ENCODE assay signal across 1 cellular context in genomic region chr10:13527864-13528137, GRCh38.
TF ChIP-seq lines count a peak whose summit lies in the region.

No MANE protein-coding gene starts in this region.

TF ChIP-seq in GM23338, 12 proteins besides CTCF, POLR2A, EP300 and RAD21 (continued from another document):
- TF ChIP-seq, protein P1, sequence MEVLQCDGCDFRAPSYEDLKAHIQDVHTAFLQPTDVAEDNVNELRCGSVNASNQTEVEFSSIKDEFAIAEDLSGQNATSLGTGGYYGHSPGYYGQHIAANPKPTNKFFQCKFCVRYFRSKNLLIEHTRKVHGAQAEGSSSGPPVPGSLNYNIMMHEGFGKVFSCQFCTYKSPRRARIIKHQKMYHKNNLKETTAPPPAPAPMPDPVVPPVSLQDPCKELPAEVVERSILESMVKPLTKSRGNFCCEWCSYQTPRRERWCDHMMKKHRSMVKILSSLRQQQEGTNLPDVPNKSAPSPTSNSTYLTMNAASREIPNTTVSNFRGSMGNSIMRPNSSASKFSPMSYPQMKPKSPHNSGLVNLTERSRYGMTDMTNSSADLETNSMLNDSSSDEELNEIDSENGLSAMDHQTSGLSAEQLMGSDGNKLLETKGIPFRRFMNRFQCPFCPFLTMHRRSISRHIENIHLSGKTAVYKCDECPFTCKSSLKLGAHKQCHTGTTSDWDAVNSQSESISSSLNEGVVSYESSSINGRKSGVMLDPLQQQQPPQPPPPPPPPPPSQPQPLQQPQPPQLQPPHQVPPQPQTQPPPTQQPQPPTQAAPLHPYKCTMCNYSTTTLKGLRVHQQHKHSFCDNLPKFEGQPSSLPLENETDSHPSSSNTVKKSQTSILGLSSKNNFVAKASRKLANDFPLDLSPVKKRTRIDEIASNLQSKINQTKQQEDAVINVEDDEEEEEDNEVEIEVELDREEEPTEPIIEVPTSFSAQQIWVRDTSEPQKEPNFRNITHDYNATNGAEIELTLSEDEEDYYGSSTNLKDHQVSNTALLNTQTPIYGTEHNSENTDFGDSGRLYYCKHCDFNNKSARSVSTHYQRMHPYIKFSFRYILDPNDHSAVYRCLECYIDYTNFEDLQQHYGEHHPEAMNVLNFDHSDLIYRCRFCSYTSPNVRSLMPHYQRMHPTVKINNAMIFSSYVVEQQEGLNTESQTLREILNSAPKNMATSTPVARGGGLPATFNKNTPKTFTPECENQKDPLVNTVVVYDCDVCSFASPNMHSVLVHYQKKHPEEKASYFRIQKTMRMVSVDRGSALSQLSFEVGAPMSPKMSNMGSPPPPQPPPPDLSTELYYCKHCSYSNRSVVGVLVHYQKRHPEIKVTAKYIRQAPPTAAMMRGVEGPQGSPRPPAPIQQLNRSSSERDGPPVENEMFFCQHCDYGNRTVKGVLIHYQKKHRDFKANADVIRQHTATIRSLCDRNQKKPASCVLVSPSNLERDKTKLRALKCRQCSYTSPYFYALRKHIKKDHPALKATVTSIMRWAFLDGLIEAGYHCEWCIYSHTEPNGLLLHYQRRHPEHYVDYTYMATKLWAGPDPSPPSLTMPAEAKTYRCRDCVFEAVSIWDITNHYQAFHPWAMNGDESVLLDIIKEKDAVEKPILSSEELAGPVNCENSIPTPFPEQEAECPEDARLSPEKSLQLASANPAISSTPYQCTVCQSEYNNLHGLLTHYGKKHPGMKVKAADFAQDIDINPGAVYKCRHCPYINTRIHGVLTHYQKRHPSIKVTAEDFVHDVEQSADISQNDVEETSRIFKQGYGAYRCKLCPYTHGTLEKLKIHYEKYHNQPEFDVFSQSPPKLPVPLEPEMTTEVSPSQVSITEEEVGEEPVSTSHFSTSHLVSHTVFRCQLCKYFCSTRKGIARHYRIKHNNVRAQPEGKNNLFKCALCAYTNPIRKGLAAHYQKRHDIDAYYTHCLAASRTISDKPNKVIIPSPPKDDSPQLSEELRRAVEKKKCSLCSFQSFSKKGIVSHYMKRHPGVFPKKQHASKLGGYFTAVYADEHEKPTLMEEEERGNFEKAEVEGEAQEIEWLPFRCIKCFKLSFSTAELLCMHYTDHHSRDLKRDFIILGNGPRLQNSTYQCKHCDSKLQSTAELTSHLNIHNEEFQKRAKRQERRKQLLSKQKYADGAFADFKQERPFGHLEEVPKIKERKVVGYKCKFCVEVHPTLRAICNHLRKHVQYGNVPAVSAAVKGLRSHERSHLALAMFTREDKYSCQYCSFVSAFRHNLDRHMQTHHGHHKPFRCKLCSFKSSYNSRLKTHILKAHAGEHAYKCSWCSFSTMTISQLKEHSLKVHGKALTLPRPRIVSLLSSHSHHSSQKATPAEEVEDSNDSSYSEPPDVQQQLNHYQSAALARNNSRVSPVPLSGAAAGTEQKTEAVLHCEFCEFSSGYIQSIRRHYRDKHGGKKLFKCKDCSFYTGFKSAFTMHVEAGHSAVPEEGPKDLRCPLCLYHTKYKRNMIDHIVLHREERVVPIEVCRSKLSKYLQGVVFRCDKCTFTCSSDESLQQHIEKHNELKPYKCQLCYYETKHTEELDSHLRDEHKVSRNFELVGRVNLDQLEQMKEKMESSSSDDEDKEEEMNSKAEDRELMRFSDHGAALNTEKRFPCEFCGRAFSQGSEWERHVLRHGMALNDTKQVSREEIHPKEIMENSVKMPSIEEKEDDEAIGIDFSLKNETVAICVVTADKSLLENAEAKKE (CRISPR knock-in tag; IDR thresholded peaks at IDR 0.05) = no peak
TF ChIP-seq in GM23338: peak in this region for 1.
